Comparison of ENCODE assay signal across 8 cellular contexts in genomic region chr12:10214131-10214876, GRCh38. TPM values are rescaled to one million over a fixed set of nuclear protein-coding genes. Genes with fewer than 3 reads are reported as not detected.
DNase-seq lines count a peak whose midpoint lies in the region; ATAC-seq, FAIRE-seq and TF ChIP-seq lines count a peak whose summit lies in the region.

No MANE protein-coding gene starts in this region.

- H3K4me3 ChIP-seq in AG09309 (ENCODE audit: control insufficient read depth, low read depth, low read length) (peak overlapping the region; percentile 96), ascending aorta (peak overlapping the region; percentile 90 to 93)

- H3K4me1 ChIP-seq in ascending aorta, result peaks cover 0 to 14% of the 10 kb centered on the region in 2 donors

- peaks cover 33% of the 10 kb centered on the region for H3K4me1 Mint-ChIP-seq in HFFc6 (ENCODE audit: low read depth)

- H3K9me3 ChIP-seq in ascending aorta, result no peaks in the 10 kb centered on the region

- H3K4me3 Mint-ChIP-seq in HFFc6, result peak overlapping the region; percentile 99

- peak overlapping the region; percentile 99 for H3K27ac Mint-ChIP-seq in HFFc6

- H3K36me3 Mint-ChIP-seq in HFFc6 (ENCODE audit: low read depth), result peaks cover 23% of the 10 kb centered on the region

- ATAC-seq in HG03045 (IDR thresholded peaks at IDR 0.05; ENCODE audit: unreplicated experiment), result no peak

- H3K27ac ChIP-seq in ascending aorta, result peak overlapping the region; percentile 99 to 100

- peaks cover 8% of the 10 kb centered on the region for H3K27me3 Mint-ChIP-seq in HFFc6 (ENCODE audit: insufficient read depth)

- intact Hi-C loops in ascending aorta (cut with DNase I), result loop anchor here (5.0 to 10.0 kb wide), 4 partner anchors 148 to 1520 kb away; partner anchors contain the start of genes A2M, RIMKLB and SMIM10L1

- H3K27me3 ChIP-seq in ascending aorta, result no peaks in the 10 kb centered on the region

- DNase-seq in AG09309 (ENCODE audit: low read depth) (no peak), HFFc6 (no peak), ascending aorta (ENCODE audit: low spot score in 2 of 2) (no peak), kidney glomerular epithelial cell (lab: John Stamatoyannopoulos, UW) (peak; percentile 74), superior temporal gyrus (ENCODE audit: extremely low spot score) (peak; percentile 68), NCI-H1436 (lab: John Stamatoyannopoulos, UW) (no peak), frontal cortex (ENCODE audit: low spot score in 2 of 2) (no peak)

- H3K9me3 Mint-ChIP-seq in HFFc6, result no peaks in the 10 kb centered on the region; the same call in 1 of the 2 replicates

- no peak for FAIRE-seq in frontal cortex (lab: Jason Lieb, UNC)

- peaks cover 13 to 17% of the 10 kb centered on the region in 2 donors for H3K36me3 ChIP-seq in ascending aorta

- no peak for TF ChIP-seq CTCF in AG09309 (IDR thresholded peaks at IDR 0.05; ENCODE audit: control insufficient read depth, insufficient read depth, low read depth, low read length, missing control alignments)
- TF ChIP-seq CTCF in HFFc6 (IDR thresholded peaks at IDR 0.05), result no peak; the same call in 1 of the 2 replicates
- no peak for TF ChIP-seq CTCF in ascending aorta (IDR thresholded peaks at IDR 0.05)

RNA-seq across cellular contexts. Expression of gene GABARAPL1, which starts 1.6 kb away (rescaled TPM):
- 100 to 1,000 TPM; 152 to 231 (median 162) TPM for total RNA-seq in HFFc6 (2021; fragmentation: NEBNext Ultra II Directional; extraction: Animal tissue kit (Norgen Biotek cat#: 25700))
- 239 TPM for total RNA-seq in ascending aorta
- 44.8 TPM for total RNA-seq in frontal cortex

RNA-seq across cellular contexts. Expression of gene TMEM52B, which starts 35.5 kb away (rescaled TPM):
- 1 to 10 TPM in 4 of 6 experiments, under 1 TPM in 2; 0.74 to 2.3 (median 1.1) TPM for total RNA-seq in HFFc6 (2021; fragmentation: NEBNext Ultra II Directional; extraction: Animal tissue kit (Norgen Biotek cat#: 25700))
- not detected for total RNA-seq in ascending aorta
- not detected for total RNA-seq in frontal cortex

RNA-seq across cellular contexts. Expression of gene OLR1, which starts 42.4 kb away (rescaled TPM):
- total RNA-seq in HFFc6 (2021; fragmentation: NEBNext Ultra II Directional; extraction: Animal tissue kit (Norgen Biotek cat#: 25700)), result 10 to 100 TPM; 30.3 to 53.6 (median 40.0) TPM
- 2.1 TPM for total RNA-seq in ascending aorta
- 4.1 TPM for total RNA-seq in frontal cortex

Comparison
In these comparisons a context has a peak if more than half of its experiments do, and no peak if none do; other contexts are left out.
1. DNase-seq: peak in kidney glomerular epithelial cell (single experiment) and superior temporal gyrus (single experiment); none in AG09309 (single experiment), HFFc6 (single experiment), ascending aorta (0 of 2), NCI-H1436 (single experiment) and frontal cortex (0 of 2).